In genomic region chr9:77649109-77649812, GRCh38 we compare ENCODE assay signal across 8 cellular contexts. TPM values are rescaled to one million over a fixed set of nuclear protein-coding genes. Genes with fewer than 3 reads are reported as not detected.
DNase-seq lines count a peak whose midpoint lies in the region; ATAC-seq, FAIRE-seq and TF ChIP-seq lines count a peak whose summit lies in the region.

No MANE protein-coding gene starts in this region.

- H3K27me3 ChIP-seq in K562 (ENCODE audit: control insufficient read depth in 2 of 2, insufficient read depth in 2 of 2, low read length in 2 of 2), result peaks cover 13 to 34% of the 10 kb centered on the region in 2 experiments; a peak in 3 of 5 replicates
- peaks cover 0 to 24% of the 10 kb centered on the region in 2 experiments; a peak in 3 of 5 replicates for H3K27me3 ChIP-seq in HepG2 (ENCODE audit: control insufficient read depth in 1 of 2, insufficient read depth in 2 of 2, low read length in 2 of 2)
- H3K27me3 ChIP-seq in aorta (ENCODE audit: control insufficient read depth in 1 of 2, insufficient read depth in 2 of 2, low read length in 1 of 2), result no peaks in the 10 kb centered on the region

- POLR2A ChIA-PET in K562 (lab: Yijun Ruan, JAX), result no interaction called here
- POLR2A ChIA-PET in HepG2 (lab: Yijun Ruan, JAX), result no interaction called here

- no peaks in the 10 kb centered on the region for H3K79me2 ChIP-seq in K562 (ENCODE audit: control insufficient read depth, insufficient read depth, low read length)
- no peaks in the 10 kb centered on the region for H3K79me2 ChIP-seq in HepG2 (ENCODE audit: insufficient read depth, low read length)

- FAIRE-seq in K562 (lab: Jason Lieb, UNC) (no peak), HepG2 (lab: Jason Lieb, UNC) (peak; percentile 65)

- TF ChIP-seq CTCF in AG09309 (IDR thresholded peaks at IDR 0.05; ENCODE audit: control insufficient read depth, insufficient read depth, low read depth, low read length, missing control alignments) (peak; percentile 39), K562 (IDR thresholded peaks at IDR 0.05 in 2 of 3, conservative IDR thresholded peaks at IDR 0.05 in 1 of 3; ENCODE audit: insufficient read depth in 2 of 3, low read depth in 1 of 3, low read length in 3 of 3) (peak in 1 of 3 experiments; percentile 43; a peak in 2 of 6 replicates), HepG2 (CRISPR knock-in tag; IDR thresholded peaks at IDR 0.05) (0 out of 2 replicates have a peak, but pooled peaks have one; percentile 16)

- TF ChIP-seq RAD21 in K562 (CRISPR knock-in tag; conservative IDR thresholded peaks at IDR 0.05 in 1 of 2, IDR thresholded peaks at IDR 0.05 in 1 of 2), result peak in 1 of 2 experiments; percentile 26; a peak in 1 of 4 replicates
- TF ChIP-seq RAD21 in HepG2 (CRISPR knock-in tag; IDR thresholded peaks at IDR 0.05), result no peak

- H4K20me1 ChIP-seq in K562 (replicated peaks; ENCODE audit: control insufficient read depth, insufficient read depth, low read length) (no peaks in the 10 kb centered on the region), HepG2 (ENCODE audit: insufficient read depth, low read length) (no peaks in the 10 kb centered on the region)

- in situ Hi-C loops in K562 (cut with MboI) (no loop called here), HepG2 (cut with HindIII; ENCODE audit: extremely low pct_ligation_motif_present, low pct_unique_long_range_greater_than_20kb) (no loop called here)

- H3K4me2 ChIP-seq in K562 (ENCODE audit: insufficient read depth, low read length) (no peak overlapping the region), HepG2 (ENCODE audit: low read depth, low read length) (peak overlapping the region; percentile 70)

- no peak overlapping the region for H3K27ac ChIP-seq in K562 (ENCODE audit: extremely low read depth, low read depth, low read length)
- no peak overlapping the region for H3K27ac ChIP-seq in HepG2 (ENCODE audit: extremely low read length, insufficient read depth, low read length)
- no peak overlapping the region for H3K27ac ChIP-seq in aorta (ENCODE audit: low read depth in 1 of 2, low read length in 2 of 2)

- TF ChIP-seq POLR2A in K562 (conservative IDR thresholded peaks at IDR 0.05) (no peak), HepG2 (IDR thresholded peaks at IDR 0.05; ENCODE audit: insufficient read depth in 1 of 2, low read depth in 2 of 2, low read length in 2 of 2) (no peak)

- intact Hi-C loops in K562 (cut with micrococcal nuclease) (loop anchor here (5.0 kb wide), 1 partner anchor 192 kb away; no protein-coding TSS in a partner anchor), HepG2 (cut with micrococcal nuclease; ENCODE audit: unreplicated experiment) (no loop called here), aorta (cut with DNase I) (no loop called here)

- no TSS peak for BruUV-seq in K562 (replicated peaks; lab: Mats Ljungman, UMichigan)
- no TSS peak for BruUV-seq in HepG2 (replicated peaks; lab: Mats Ljungman, UMichigan)

- H3K4me1 ChIP-seq in K562 (replicated peaks in 1 of 2; ENCODE audit: control insufficient read depth in 2 of 2, insufficient read depth in 2 of 2, low read length in 2 of 2) (peaks cover 0 to 11% of the 10 kb centered on the region in 2 experiments; a peak in 2 of 5 replicates), HepG2 (ENCODE audit: insufficient read depth, low read length) (no peaks in the 10 kb centered on the region), aorta (ENCODE audit: control insufficient read depth in 1 of 2, insufficient read depth in 2 of 2, low read length in 2 of 2) (no peaks in the 10 kb centered on the region)

- H3K36me3 ChIP-seq in K562 (ENCODE audit: control insufficient read depth, insufficient read depth, low read length), result no peaks in the 10 kb centered on the region
- no peaks in the 10 kb centered on the region for H3K36me3 ChIP-seq in HepG2 (replicated peaks in 1 of 2; ENCODE audit: control insufficient read depth in 1 of 2, insufficient read depth in 2 of 2, low read length in 2 of 2)
- no peaks in the 10 kb centered on the region for H3K36me3 ChIP-seq in aorta (ENCODE audit: control insufficient read depth in 1 of 2, insufficient read depth in 2 of 2, low read length in 1 of 2)

- CTCF ChIA-PET in K562 (lab: Yijun Ruan, JAX; ENCODE audit: low intra/inter-chr PET ratio) (no interaction called here), HepG2 (lab: Yijun Ruan, JAX; ENCODE audit: low intra/inter-chr PET ratio, low total read pairs) (interaction anchor here (1.2 to 1.7 kb wide), 2 partner anchors 192 to 215 kb away, joined by 3 to 4 read pairs; no protein-coding TSS in a partner anchor)

- no peak overlapping the region for H3K4me3 ChIP-seq in AG09309 (ENCODE audit: control insufficient read depth, low read depth, low read length)
- H3K4me3 ChIP-seq in K562, result no peak overlapping the region
- H3K4me3 ChIP-seq in HepG2 (replicated peaks in 1 of 3; ENCODE audit: insufficient read depth in 1 of 3, low read depth in 2 of 3, low read length in 3 of 3), result peak overlapping the region in 2 of 3 experiments; percentile 40 to 67; a peak in 4 of 6 replicates
- peak overlapping the region in 1 of 2 donors; percentile 18 for H3K4me3 ChIP-seq in aorta (ENCODE audit: low read length in 2 of 2)

- no peak for TF ChIP-seq EP300 in K562 (IDR thresholded peaks at IDR 0.05; ENCODE audit: low read length)
- no peak for TF ChIP-seq EP300 in HepG2 (IDR thresholded peaks at IDR 0.05; ENCODE audit: low read depth in 2 of 2, low read length in 2 of 2)
- no peak for TF ChIP-seq EP300 in HepG2 (CRISPR knock-in tag; IDR thresholded peaks at IDR 0.05; ENCODE audit: borderline replicate concordance)

- ATAC-seq in K562, result no peak
- ATAC-seq in HepG2, result no peak; the same call in 2 of the 3 replicates
- peak; percentile 2 for ATAC-seq in aorta (ENCODE audit: low FRiP score)
- no peak for ATAC-seq in HG03439 (IDR thresholded peaks at IDR 0.05; ENCODE audit: unreplicated experiment)

- DNase-seq in AG09309 (ENCODE audit: low read depth) (no peak), Kasumi-1 (lab: John Stamatoyannopoulos, UW) (peak; percentile 73 to 76), K562 (ENCODE audit: extremely low read depth in 1 of 4, low spot score in 3 of 4) (peak in 1 of 4 experiments; percentile 8), HepG2 (ENCODE audit: low spot score) (peak; percentile 19), aorta (no peak), NCI-H1694 treated with DMSO at 0.1 percent for 48 hours (lab: John Stamatoyannopoulos, UW) (no peak), NCI-H146 (lab: John Stamatoyannopoulos, UW) (no peak)

- H3K9me3 ChIP-seq in K562 (replicated peaks; ENCODE audit: control insufficient read depth, insufficient read depth, low read depth, low read length), result no peaks in the 10 kb centered on the region
- no peaks in the 10 kb centered on the region for H3K9me3 ChIP-seq in HepG2 (ENCODE audit: low read length)
- no peaks in the 10 kb centered on the region for H3K9me3 ChIP-seq in aorta (ENCODE audit: control insufficient read depth, low read length)

- no peaks in the 10 kb centered on the region for H3K9me1 ChIP-seq in K562 (ENCODE audit: control insufficient read depth, insufficient read depth, low read length)

- 9% methylated on average over 10 of the region's 10 CpGs for WGBS in K562 (ENCODE audit: insufficient coverage, low coverage, missing lambda C conversion rate)
- WGBS in HepG2 (ENCODE audit: low lambda C conversion rate), result 57% methylated on average over 10 of the region's 10 CpGs
- 46 to 49% methylated on average over 10 of the region's 10 CpGs for WGBS in aorta, 2 donors

- H3K9ac ChIP-seq in K562 (ENCODE audit: insufficient read depth in 1 of 2, low read depth in 2 of 2, low read length in 2 of 2), result no peak overlapping the region
- no peak overlapping the region for H3K9ac ChIP-seq in HepG2 (ENCODE audit: insufficient read depth, low read depth, low read length)

- H2AFZ ChIP-seq in K562 (ENCODE audit: low read depth, low read length) (no peak overlapping the region), HepG2 (ENCODE audit: low read length) (peak overlapping the region; percentile 0)

RNA-seq across cellular contexts. Expression of gene GNA14, which starts 1.1 kb away (rescaled TPM):
- not detected in 2 replicates for total RNA-seq in K562 (2011; cell fraction: chromatin; rRNA removed; ENCODE audit: low replicate concordance)
- not detected in 2 replicates for total RNA-seq in K562 (2011; cell fraction: nucleolus; rRNA removed)
- total RNA-seq in K562 (2011; cell fraction: nucleoplasm; rRNA removed), result not detected in 2 replicates
- total RNA-seq in K562 (2014; rRNA removed), result not detected in 2 replicates
- total RNA-seq in K562 (2014; rRNA removed; fragmentation: Illumina TruSeq; extraction: Trizol), result not detected in 2 replicates
- total RNA-seq in K562 (2015; rRNA removed; fragmentation: Illumina TruSeq; extraction: Trizol), result not detected in 2 replicates
- total RNA-seq in K562 (2021), result 0.11 TPM in 1 of 2 replicates, not detected in the other
- 0.03 and 0.04 TPM in 2 replicates for polyA plus RNA-seq in K562 (2011; rRNA removed)
- polyA plus RNA-seq in K562 (2011; cell fraction: cytosol; rRNA removed), result not detected in 2 replicates
- not detected in 2 replicates for polyA plus RNA-seq in K562 (2011; cell fraction: nucleus; rRNA removed)
- not detected in 2 replicates for polyA plus RNA-seq in K562 (2012)
- not detected in 2 replicates for polyA plus RNA-seq in K562 (2014; fragmentation: Illumina TruSeq; extraction: Trizol)
- polyA plus RNA-seq in K562 (2014; fragmentation: Nextera tagmentation; extraction: Ambion mirVana), result not detected
- polyA plus RNA-seq in K562 (2014; rRNA removed), result 0.03 TPM in 1 of 2 replicates, not detected in the other
- polyA minus RNA-seq in K562 (2011; rRNA and poly(A)+ RNA removed), result not detected in 2 replicates
- polyA minus RNA-seq in K562 (2011; cell fraction: cytosol; rRNA and poly(A)+ RNA removed), result not detected in 2 replicates
- polyA minus RNA-seq in K562 (2011; cell fraction: nucleus; rRNA and poly(A)+ RNA removed), result not detected in 2 replicates
- not detected in 2 replicates for total RNA-seq in HepG2 (2016; rRNA removed; fragmentation: Illumina TruSeq; extraction: Trizol)
- total RNA-seq in HepG2 (2016; cell fraction: cytosol; rRNA removed; fragmentation: Illumina TruSeq; extraction: Trizol; ENCODE audit: low read depth), result not detected in 2 replicates
- total RNA-seq in HepG2 (2016; cell fraction: insoluble cytoplasmic fraction; rRNA removed; fragmentation: Illumina TruSeq; extraction: Trizol), result not detected in 2 replicates
- total RNA-seq in HepG2 (2016; cell fraction: membrane; rRNA removed; fragmentation: Illumina TruSeq; extraction: Trizol), result not detected in 2 replicates
- total RNA-seq in HepG2 (2016; cell fraction: nucleus; rRNA removed; fragmentation: Illumina TruSeq; extraction: Trizol), result not detected in 2 replicates
- polyA plus RNA-seq in HepG2 (2011; rRNA removed), result not detected in 2 replicates
- 0.04 and 0.09 TPM in 2 replicates for polyA plus RNA-seq in HepG2 (2011; cell fraction: cytosol; rRNA removed)
- polyA plus RNA-seq in HepG2 (2011; cell fraction: nucleus; rRNA removed), result 0.06 and 0.09 TPM in 2 replicates
- not detected in 2 replicates for polyA plus RNA-seq in HepG2 (2012)
- not detected in 2 replicates for polyA plus RNA-seq in HepG2 (2016; cell fraction: cytosol; fragmentation: Illumina TruSeq; extraction: Trizol; ENCODE audit: low read depth)
- 0.09 TPM in 1 of 2 replicates, not detected in the other for polyA plus RNA-seq in HepG2 (2016; cell fraction: insoluble cytoplasmic fraction; fragmentation: Illumina TruSeq; extraction: Trizol; ENCODE audit: low read depth)
- polyA plus RNA-seq in HepG2 (2016; cell fraction: membrane; fragmentation: Illumina TruSeq; extraction: Trizol; ENCODE audit: low read depth), result not detected in 2 replicates
- polyA plus RNA-seq in HepG2 (2016; cell fraction: nucleus; fragmentation: Illumina TruSeq; extraction: Trizol; ENCODE audit: insufficient read depth, low read depth), result not detected in 2 replicates
- polyA minus RNA-seq in HepG2 (2011; rRNA and poly(A)+ RNA removed; ENCODE audit: low replicate concordance), result not detected in 2 replicates
- polyA minus RNA-seq in HepG2 (2011; cell fraction: cytosol; rRNA and poly(A)+ RNA removed), result not detected in 2 replicates
- not detected in 2 replicates for polyA minus RNA-seq in HepG2 (2011; cell fraction: nucleus; rRNA and poly(A)+ RNA removed)
- total RNA-seq in aorta, result 10 to 100 TPM in 1 of 2 donors, 1 to 10 TPM in 1; 7.2 to 13.6 TPM
- 1 to 10 TPM; 1.0 TPM for polyA plus RNA-seq in aorta

Comparison
In these comparisons a context has a peak if more than half of its experiments do, and no peak if none do; other contexts are left out.
1. DNase-seq: peak in Kasumi-1 (2 of 2) and HepG2 (single experiment); none in AG09309 (single experiment), aorta (0 of 2), NCI-H1694 treated with DMSO at 0.1 percent for 48 hours (single experiment) and NCI-H146 (single experiment).
2. H3K4me3 ChIP-seq: peak in HepG2 (2 of 3); none in AG09309 (single experiment) and K562 (single experiment).
3. RNA of gene GNA14, which starts 1.1 kb away (total RNA-seq): 7.2 to 13.6 TPM in aorta; 0.11 TPM in K562 and not detected in HepG2; every median in the first group is over 4 times any median in the second.